Comparison of ENCODE assay signal across 19 cellular contexts in the genomic region with DNA sequence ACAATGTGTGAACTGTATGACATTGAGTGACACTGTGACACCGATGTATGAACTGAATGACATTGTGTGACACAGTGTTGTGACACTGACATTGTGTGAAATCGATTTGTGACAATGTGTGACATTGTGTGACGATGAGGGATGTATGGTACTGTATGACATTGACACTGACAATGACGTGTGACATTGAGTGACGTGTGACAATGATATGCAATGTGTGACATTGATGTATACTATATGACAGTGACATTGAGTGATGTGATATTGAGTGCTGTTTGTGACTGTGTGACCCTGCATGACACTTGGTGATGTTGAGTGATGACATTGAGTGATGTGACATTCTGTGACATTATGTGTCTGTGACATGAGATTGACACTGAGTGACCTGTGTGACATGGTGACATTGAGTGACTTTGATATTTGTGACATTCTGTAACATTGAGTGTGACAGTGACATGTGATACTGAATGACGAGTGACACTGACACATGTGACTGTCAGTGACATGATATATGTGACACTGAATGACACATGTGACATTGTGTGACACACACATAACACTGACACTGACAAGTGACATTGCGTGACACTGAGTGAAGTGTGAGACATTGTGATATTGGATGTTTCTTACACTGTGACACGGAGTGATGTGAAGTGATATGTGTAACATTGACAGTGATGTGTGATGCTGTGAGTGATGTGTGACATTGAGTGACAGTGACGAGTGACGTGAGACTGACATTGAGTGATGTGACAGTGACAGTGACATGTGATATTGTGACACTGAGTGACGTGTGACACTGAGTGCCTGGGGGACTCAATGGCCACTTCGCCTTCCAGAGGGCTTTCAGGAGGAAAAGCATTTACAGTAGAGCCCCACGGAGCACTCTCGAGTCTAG.
"Had no signal": no experiment of that assay in that cellular context is flagged by ENCODE, and none has a peak within 500 bp of the region (broad histone marks: within the 10 kb centered on the region; RNA-seq: fewer than 3 reads in every experiment).

No MANE protein-coding gene starts in this region.

- ATAC-seq: activated CD8-positive, alpha-beta memory T cell treated with anti-CD3 and anti-CD28 coated beads, Interleukin-2, amount 10 ng/mL, durations not matched to agents 7 days and 5 days; activated naive CD4-positive, alpha-beta T cell treated with anti-CD3 and anti-CD28 coated beads, Interleukin-2, amount 50 U/mL, for 72 hours; activated T-cell treated with anti-CD3 and anti-CD28 coated beads, Interleukin-2, amount 50 U/mL, for 4 hours; esophagus mucosa; foreskin keratinocyte; lower lobe of right lung; stimulated activated effector memory CD8-positive, alpha-beta T cell treated with anti-CD3 and anti-CD28 coated beads, Interleukin-12 subunit alpha, Interleukin-12 subunit beta, amount 100 ng/mL, for 72 hours; T-cell had no signal

- H3K9me3 ChIP-seq: colonic mucosa, lower lobe of right lung, ovary, thyroid gland, uterus had no signal

- H3K4me1 ChIP-seq: colonic mucosa, foreskin keratinocyte, uterus had no signal

- H3K27me3 ChIP-seq: colonic mucosa, foreskin keratinocyte, ovary, thyroid gland, uterus had no signal

- H3K27ac ChIP-seq: colonic mucosa, foreskin keratinocyte, lower lobe of right lung, ovary, thyroid gland, uterus had no signal

- FAIRE-seq: endometrium had no signal

- H3K4me3 ChIP-seq: colonic mucosa, lower lobe of right lung, ovary, thyroid gland, uterus had no signal

- H3K36me3 ChIP-seq: colonic mucosa, ovary, thyroid gland, uterus had no signal

- DNase-seq: activated CD4-positive, alpha-beta memory T cell treated with anti-CD3 and anti-CD28 coated beads for 36 hours; activated CD4-positive, CD25-positive, alpha-beta regulatory T cell treated with anti-CD3 and anti-CD28 coated beads, Interleukin-2, amount 50 U/mL, for 72 hours; activated CD8-positive, alpha-beta memory T cell treated with anti-CD3 and anti-CD28 coated beads, Interleukin-2, amount 10 ng/mL, durations not matched to agents 7 days and 5 days; activated effector memory CD4-positive, alpha-beta T cell treated with Interleukin-2 at 50 U/mL for 16 hours; activated T-cell treated with anti-CD3 and anti-CD28 coated beads, Interleukin-2, amount 50 U/mL, for 4 hours; amniotic stem cell; caudate nucleus; colonic mucosa; foreskin keratinocyte; ovary; T-cell; T-helper 9 cell; thyroid gland; uterus had no signal
